In genomic region chr11:78418584-78419211, GRCh38 we compare ENCODE assay signal across 8 cellular contexts. TPM values are rescaled to one million over a fixed set of nuclear protein-coding genes. Genes with fewer than 3 reads are reported as not detected.
A peak's percentile ranks its signal among the peaks of the same experiment; 100 is the strongest.
DNase-seq lines count a peak whose midpoint lies in the region; ATAC-seq, FAIRE-seq and TF ChIP-seq lines count a peak whose summit lies in the region.

No MANE protein-coding gene starts in this region.

- no peak overlapping the region; the same call in 1 of the 2 replicates for H3K18ac ChIP-seq in H1 (ENCODE audit: extremely low read depth, low read length)

- no peak overlapping the region for H2BK12ac ChIP-seq in H1 (ENCODE audit: low read depth, low read length)

- intact Hi-C loops in pancreas (cut with DNase I): no loop called here

- TF ChIP-seq CTCF in H1 (IDR thresholded peaks at IDR 0.05; ENCODE audit: control extremely low read depth in 1 of 3, insufficient read depth in 1 of 3, low read depth in 1 of 3, low read length in 3 of 3) (no peak), osteoblast (IDR thresholded peaks at IDR 0.05; ENCODE audit: extremely low read depth, low read depth, low read length) (no peak), pancreas (IDR thresholded peaks at IDR 0.05) (no peak)

- 46% methylated on average over 11 of the region's 11 CpGs; no CpG with 5 or more reads in 1 of the 2 experiments for WGBS in H1 (ENCODE audit: extremely low coverage in 1 of 2, insufficient coverage in 1 of 2, insufficient read length in 1 of 2, insufficient replicate concordance in 2 of 2, low coverage in 1 of 2, low lambda C conversion rate in 2 of 2, missing lambda C conversion rate in 1 of 2), 2 experiments
- 26 to 32% methylated on average over 11 of the region's 11 CpGs for WGBS in pancreas, 2 donors

- H3K56ac ChIP-seq in H1 (replicated peaks; ENCODE audit: insufficient read length, low read depth, low read length): no peak overlapping the region

- no peak for TF ChIP-seq RAD21 in H1 (IDR thresholded peaks at IDR 0.05 in 1 of 2, conservative IDR thresholded peaks at IDR 0.05 in 1 of 2; ENCODE audit: low read depth in 2 of 2, low read length in 2 of 2)

- H3K23me2 ChIP-seq in H1 (ENCODE audit: low read depth, low read length): peaks cover 10% of the 10 kb centered on the region; the same call in 1 of the 2 replicates

- no peak overlapping the region for H3K23ac ChIP-seq in H1 (ENCODE audit: insufficient read length)

- no peak; a peak in 1 of 3 replicates for TF ChIP-seq POLR2A in H1 (IDR thresholded peaks at IDR 0.05; ENCODE audit: control extremely low read depth in 1 of 2, low read depth in 2 of 2, low read length in 2 of 2)

- H3K4me2 ChIP-seq in H1 (ENCODE audit: insufficient read depth in 1 of 2, low read depth in 2 of 2, low read length in 2 of 2) (peak overlapping the region; percentile 81 to 98), osteoblast (ENCODE audit: insufficient read depth, low read length) (peak overlapping the region; percentile 87)

- H3K9me3 ChIP-seq in NT2/D1 (ENCODE audit: insufficient read depth, low read length) (no peaks in the 10 kb centered on the region), H1 (ENCODE audit: insufficient read depth in 2 of 2, low read depth in 1 of 2, low read length in 1 of 2) (no peaks in the 10 kb centered on the region), osteoblast (ENCODE audit: low read depth, low read length) (no peaks in the 10 kb centered on the region), pancreas (no peaks in the 10 kb centered on the region)

- H3K4ac ChIP-seq in H1 (replicated peaks; ENCODE audit: insufficient read length, low read depth, low read length): no peak overlapping the region

- POLR2A ChIA-PET in H1 (lab: Charles Lee; ENCODE audit: partially characterized antibody): interaction anchor here (1.2 to 4.7 kb wide), 5 partner anchors 11 to 191 kb away, joined by 3 to 33 read pairs (median 5); partner anchors contain the start of gene NARS2

- H4K8ac ChIP-seq in H1 (ENCODE audit: extremely low read depth, insufficient read depth, low read length): no peak overlapping the region

- no peak overlapping the region for H3K14ac ChIP-seq in H1 (ENCODE audit: insufficient read length)

- CTCF ChIA-PET in H1 (lab: Charles Lee; ENCODE audit: partially characterized antibody): interaction anchor here (0.7 to 7.6 kb wide), 14 partner anchors 11 to 419 kb away, joined by 3 to 87 read pairs (median 4); no protein-coding TSS in a partner anchor

- H3K79me2 ChIP-seq in H1 (ENCODE audit: control insufficient read depth in 1 of 2, insufficient read depth in 2 of 2, low read length in 2 of 2): peaks cover 0 to 4% of the 10 kb centered on the region in 2 experiments; a peak in 1 of 4 replicates
- H3K79me2 ChIP-seq in osteoblast (ENCODE audit: insufficient read depth, low read length): peaks cover 4% of the 10 kb centered on the region

- peak overlapping the region; percentile 81 for H3K9ac ChIP-seq in NT2/D1 (ENCODE audit: insufficient read length, low read depth)
- H3K9ac ChIP-seq in H1 (replicated peaks in 1 of 4; ENCODE audit: extremely low read depth in 1 of 4, low read depth in 3 of 4, low read length in 3 of 4): peak overlapping the region in 2 of 4 experiments; percentile 67 to 79; a peak in 4 of 7 replicates

- no peaks in the 10 kb centered on the region for H4K20me1 ChIP-seq in H1 (replicated peaks in 1 of 2; ENCODE audit: control insufficient read depth in 1 of 2, insufficient read depth in 2 of 2, low read length in 2 of 2)
- no peaks in the 10 kb centered on the region for H4K20me1 ChIP-seq in osteoblast (ENCODE audit: insufficient read depth, low read length)

- H3K4me3 ChIP-seq in NT2/D1 (ENCODE audit: insufficient read length, low read depth): peak overlapping the region; percentile 54
- peak overlapping the region; percentile 58 to 83 (median 80) for H3K4me3 ChIP-seq in H1 (ENCODE audit: extremely low read depth in 1 of 4, insufficient read depth in 2 of 4, low read depth in 3 of 4, low read length in 4 of 4)
- H3K4me3 ChIP-seq in osteoblast (ENCODE audit: insufficient read depth, low read length): peak overlapping the region; percentile 77
- peak overlapping the region in 2 of 4 donors; percentile 78 to 85 for H3K4me3 ChIP-seq in pancreas

- H3K4me1 ChIP-seq in NT2/D1 (ENCODE audit: insufficient read depth, insufficient read length) (peaks cover 4% of the 10 kb centered on the region), H1 (replicated peaks in 1 of 4; ENCODE audit: control insufficient read depth in 3 of 4, insufficient read depth in 4 of 4, low read length in 3 of 4) (peaks cover 3 to 16% (median 5%) of the 10 kb centered on the region in 4 experiments; a peak in 6 of 7 replicates), osteoblast (ENCODE audit: insufficient read depth, low read length) (peaks cover 37% of the 10 kb centered on the region), pancreas (peaks cover 0 to 16% (median 8%) of the 10 kb centered on the region in 3 donors)

- H3K27me3 ChIP-seq in NT2/D1 (ENCODE audit: insufficient read depth, insufficient read length) (peaks cover 15% of the 10 kb centered on the region), H1 (replicated peaks in 1 of 4; ENCODE audit: control insufficient read depth in 3 of 4, extremely low read depth in 1 of 4, insufficient read depth in 3 of 4, low read length in 3 of 4) (peaks cover 0 to 13% (median 8%) of the 10 kb centered on the region in 4 experiments; a peak in 4 of 7 replicates), osteoblast (ENCODE audit: insufficient read depth, low read length) (no peaks in the 10 kb centered on the region), pancreas (no peaks in the 10 kb centered on the region)

- DNase-seq in ELF-1 (ENCODE audit: low read depth, low spot score): peak; percentile 13
- no peak for DNase-seq in NT2/D1 (ENCODE audit: low read depth, low spot score)
- no peak for DNase-seq in H1 (ENCODE audit: low read depth in 1 of 2, low spot score in 2 of 2)
- no peak for DNase-seq in osteoblast (ENCODE audit: insufficient read length, low spot score, missing footprints)
- DNase-seq in pancreas: no peak
- no peak for DNase-seq in HPDE6-E6E7 (ENCODE audit: extremely low spot score)

- H4K91ac ChIP-seq in H1 (replicated peaks; ENCODE audit: insufficient read length, low read length): no peak overlapping the region

- no peak overlapping the region for H2BK20ac ChIP-seq in H1 (ENCODE audit: low read length)

- no peaks in the 10 kb centered on the region for H3K36me3 ChIP-seq in NT2/D1 (ENCODE audit: insufficient read depth, insufficient read length, low read length)
- H3K36me3 ChIP-seq in H1 (ENCODE audit: control insufficient read depth in 2 of 4, insufficient read depth in 4 of 4, low read length in 3 of 4): no peaks in the 10 kb centered on the region
- no peaks in the 10 kb centered on the region for H3K36me3 ChIP-seq in osteoblast (ENCODE audit: insufficient read depth, low read length)
- H3K36me3 ChIP-seq in pancreas: no peaks in the 10 kb centered on the region

- no peak overlapping the region for H2BK15ac ChIP-seq in H1 (ENCODE audit: low read length)

- H2AFZ ChIP-seq in H1 (ENCODE audit: low read length) (no peak overlapping the region), osteoblast (ENCODE audit: low read length) (peak overlapping the region; percentile 82)

- no peaks in the 10 kb centered on the region for H3K79me1 ChIP-seq in H1 (ENCODE audit: low read depth, low read length)

- FAIRE-seq in H1 (lab: Jason Lieb, UNC) (no peak), pancreas (lab: Jason Lieb, UNC) (no peak)

- H2BK120ac ChIP-seq in H1 (replicated peaks; ENCODE audit: low read depth, low read length): no peak overlapping the region

- ATAC-seq in HG02981 (IDR thresholded peaks at IDR 0.05; ENCODE audit: unreplicated experiment): no peak
- ATAC-seq in HG03432 (IDR thresholded peaks at IDR 0.05; ENCODE audit: unreplicated experiment): no peak
- ATAC-seq in pancreas: no peak

- TF ChIP-seq EP300 in H1 (IDR thresholded peaks at IDR 0.05; ENCODE audit: borderline replicate concordance in 1 of 2, low read depth in 2 of 2, low read length in 2 of 2): no peak

- H2BK5ac ChIP-seq in H1 (ENCODE audit: low read depth, low read length): no peak overlapping the region

- H4K5ac ChIP-seq in H1 (ENCODE audit: insufficient read length, low read depth, low read length): no peak overlapping the region

- H3K27ac ChIP-seq in H1 (ENCODE audit: low read depth, low read length): no peak overlapping the region
- H3K27ac ChIP-seq in osteoblast (ENCODE audit: low read depth, low read length): peak overlapping the region; percentile 79
- peak overlapping the region in 2 of 4 donors; percentile 80 to 85 for H3K27ac ChIP-seq in pancreas

- H2AK5ac ChIP-seq in H1 (ENCODE audit: low read depth, low read length): no peak overlapping the region

TF ChIP-seq in H1, 55 proteins besides CTCF, POLR2A, EP300 and RAD21 (continues in another document):
- no peak for TF ChIP-seq GABPA (IDR thresholded peaks at IDR 0.05; ENCODE audit: borderline replicate concordance, insufficient read depth, low read length)
- TF ChIP-seq CBX8 (IDR thresholded peaks at IDR 0.05; ENCODE audit: borderline replicate concordance, low read depth, low read length): no peak
- TF ChIP-seq TCF12 (IDR thresholded peaks at IDR 0.05; ENCODE audit: low read depth, low read length): no peak
- TF ChIP-seq RXRA (IDR thresholded peaks at IDR 0.05; ENCODE audit: insufficient read depth, low read depth, low read length): no peak
- TF ChIP-seq JUN (IDR thresholded peaks at IDR 0.05; ENCODE audit: low read depth, low read length): no peak
- no peak for TF ChIP-seq JUND (IDR thresholded peaks at IDR 0.05; ENCODE audit: low read length)
- TF ChIP-seq EZH2 (IDR thresholded peaks at IDR 0.05; ENCODE audit: low read depth, low read length, severe bottlenecking): no peak
- no peak for TF ChIP-seq NRF1 (IDR thresholded peaks at IDR 0.05; ENCODE audit: low read depth, low read length)
- TF ChIP-seq FOSL1 (IDR thresholded peaks at IDR 0.05; ENCODE audit: insufficient read depth, low read depth, low read length): no peak
- TF ChIP-seq SAP30 (IDR thresholded peaks at IDR 0.05; ENCODE audit: insufficient read depth, insufficient replicate concordance, low read length): no peak
- no peak for TF ChIP-seq SUZ12 (IDR thresholded peaks at IDR 0.05; ENCODE audit: low read length)
- no peak for TF ChIP-seq RFX5 (IDR thresholded peaks at IDR 0.05; ENCODE audit: borderline replicate concordance, low read depth, low read length)

RNA-seq across cellular contexts. Expression of gene GAB2, which starts 1.1 kb away (rescaled TPM):
- total RNA-seq in H1 (2021; fragmentation: NEBNext Ultra II Directional; extraction: Animal tissue kit (Norgen Biotek cat#: 25700)): 9.5 and 14.0 TPM in 2 replicates
- polyA plus RNA-seq in H1 (2011; rRNA removed) (6.2 and 6.3 TPM in 2 replicates), pancreas (1 to 10 TPM; 3.1 to 3.3 TPM)
- polyA plus RNA-seq in H1 (2011; cell fraction: cytosol; rRNA removed): 5.8 TPM
- 9.3 TPM for polyA plus RNA-seq in H1 (2011; cell fraction: nucleus; rRNA removed)
- 6.3 to 8.0 TPM (median 7.2 TPM) in 4 replicates for polyA plus RNA-seq in H1 (2012, experiment 1 of 2)
- polyA plus RNA-seq in H1 (2012, experiment 2 of 2): 4.5 TPM
- 4.8 TPM for polyA plus RNA-seq in H1 (2013, experiment 1 of 2)
- polyA plus RNA-seq in H1 (2013, experiment 2 of 2): 4.0 TPM
- polyA minus RNA-seq in H1 (2011; rRNA and poly(A)+ RNA removed): 15.6 and 16.9 TPM in 2 replicates
- polyA minus RNA-seq in H1 (2011; cell fraction: cytosol; rRNA and poly(A)+ RNA removed): 8.4 TPM
- polyA minus RNA-seq in H1 (2011; cell fraction: nucleus; rRNA and poly(A)+ RNA removed): 14.2 TPM
- total RNA-seq in osteoblast (18.3 and 18.5 TPM in 2 replicates), pancreas (10 to 100 TPM in 3 of 6 donors, 1 to 10 TPM in 3; 6.7 to 17.8 (median 10.4) TPM)
